In the genomic region with DNA sequence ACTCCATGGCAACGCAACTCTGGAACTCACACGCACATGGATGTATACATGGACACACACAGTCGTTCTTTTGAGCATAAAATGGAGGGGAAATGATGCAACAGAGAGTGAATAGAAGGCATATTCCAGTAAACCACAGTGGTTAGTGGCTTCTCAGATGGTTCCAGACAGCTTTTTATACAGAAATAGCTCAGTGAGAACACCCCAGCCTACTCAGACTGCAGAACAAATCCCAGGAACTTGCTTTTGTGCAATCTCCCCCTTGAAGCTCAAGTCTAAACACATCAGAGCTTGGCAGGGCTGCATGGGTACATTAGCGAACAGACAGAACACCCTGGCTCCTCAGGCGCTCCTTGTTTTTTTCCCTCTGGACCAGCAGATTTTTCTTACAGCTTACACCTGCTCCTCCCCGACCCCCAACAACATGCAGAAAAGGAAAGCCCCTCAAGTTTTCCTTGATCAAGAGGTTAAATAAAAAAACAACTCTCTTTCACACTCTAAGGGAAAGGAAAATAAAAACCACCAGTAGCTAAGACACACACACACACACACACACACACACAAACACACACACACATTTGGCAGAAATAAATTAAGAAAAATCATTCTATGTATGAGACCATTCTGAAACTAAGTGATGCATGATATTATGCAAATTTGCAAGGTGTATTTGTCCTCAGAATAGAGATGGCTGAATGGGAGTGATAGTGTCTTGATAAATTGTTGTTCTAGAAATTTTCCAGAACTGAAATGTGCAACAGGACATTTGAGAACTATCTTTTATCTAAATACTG, we compare ENCODE assay signal across 1 cellular context.
TF ChIP-seq lines count a peak whose summit lies in the region.

No MANE protein-coding gene starts in this region.

TF ChIP-seq in WTC11, 78 proteins besides CTCF, POLR2A, EP300 and RAD21 (continued from another document):
- TF ChIP-seq, protein P1, sequence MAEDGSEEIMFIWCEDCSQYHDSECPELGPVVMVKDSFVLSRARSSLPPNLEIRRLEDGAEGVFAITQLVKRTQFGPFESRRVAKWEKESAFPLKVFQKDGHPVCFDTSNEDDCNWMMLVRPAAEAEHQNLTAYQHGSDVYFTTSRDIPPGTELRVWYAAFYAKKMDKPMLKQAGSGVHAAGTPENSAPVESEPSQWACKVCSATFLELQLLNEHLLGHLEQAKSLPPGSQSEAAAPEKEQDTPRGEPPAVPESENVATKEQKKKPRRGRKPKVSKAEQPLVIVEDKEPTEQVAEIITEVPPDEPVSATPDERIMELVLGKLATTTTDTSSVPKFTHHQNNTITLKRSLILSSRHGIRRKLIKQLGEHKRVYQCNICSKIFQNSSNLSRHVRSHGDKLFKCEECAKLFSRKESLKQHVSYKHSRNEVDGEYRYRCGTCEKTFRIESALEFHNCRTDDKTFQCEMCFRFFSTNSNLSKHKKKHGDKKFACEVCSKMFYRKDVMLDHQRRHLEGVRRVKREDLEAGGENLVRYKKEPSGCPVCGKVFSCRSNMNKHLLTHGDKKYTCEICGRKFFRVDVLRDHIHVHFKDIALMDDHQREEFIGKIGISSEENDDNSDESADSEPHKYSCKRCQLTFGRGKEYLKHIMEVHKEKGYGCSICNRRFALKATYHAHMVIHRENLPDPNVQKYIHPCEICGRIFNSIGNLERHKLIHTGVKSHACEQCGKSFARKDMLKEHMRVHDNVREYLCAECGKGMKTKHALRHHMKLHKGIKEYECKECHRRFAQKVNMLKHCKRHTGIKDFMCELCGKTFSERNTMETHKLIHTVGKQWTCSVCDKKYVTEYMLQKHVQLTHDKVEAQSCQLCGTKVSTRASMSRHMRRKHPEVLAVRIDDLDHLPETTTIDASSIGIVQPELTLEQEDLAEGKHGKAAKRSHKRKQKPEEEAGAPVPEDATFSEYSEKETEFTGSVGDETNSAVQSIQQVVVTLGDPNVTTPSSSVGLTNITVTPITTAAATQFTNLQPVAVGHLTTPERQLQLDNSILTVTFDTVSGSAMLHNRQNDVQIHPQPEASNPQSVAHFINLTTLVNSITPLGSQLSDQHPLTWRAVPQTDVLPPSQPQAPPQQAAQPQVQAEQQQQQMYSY (CRISPR knock-in tag; IDR thresholded peaks at IDR 0.05), result no peak
- TF ChIP-seq ZNF121 (CRISPR knock-in tag; IDR thresholded peaks at IDR 0.05) (no peak), NFE2L1 (CRISPR knock-in tag; IDR thresholded peaks at IDR 0.05) (no peak), ZNF138 (CRISPR knock-in tag; conservative IDR thresholded peaks at IDR 0.05) (no peak)
- TF ChIP-seq, protein P2, sequence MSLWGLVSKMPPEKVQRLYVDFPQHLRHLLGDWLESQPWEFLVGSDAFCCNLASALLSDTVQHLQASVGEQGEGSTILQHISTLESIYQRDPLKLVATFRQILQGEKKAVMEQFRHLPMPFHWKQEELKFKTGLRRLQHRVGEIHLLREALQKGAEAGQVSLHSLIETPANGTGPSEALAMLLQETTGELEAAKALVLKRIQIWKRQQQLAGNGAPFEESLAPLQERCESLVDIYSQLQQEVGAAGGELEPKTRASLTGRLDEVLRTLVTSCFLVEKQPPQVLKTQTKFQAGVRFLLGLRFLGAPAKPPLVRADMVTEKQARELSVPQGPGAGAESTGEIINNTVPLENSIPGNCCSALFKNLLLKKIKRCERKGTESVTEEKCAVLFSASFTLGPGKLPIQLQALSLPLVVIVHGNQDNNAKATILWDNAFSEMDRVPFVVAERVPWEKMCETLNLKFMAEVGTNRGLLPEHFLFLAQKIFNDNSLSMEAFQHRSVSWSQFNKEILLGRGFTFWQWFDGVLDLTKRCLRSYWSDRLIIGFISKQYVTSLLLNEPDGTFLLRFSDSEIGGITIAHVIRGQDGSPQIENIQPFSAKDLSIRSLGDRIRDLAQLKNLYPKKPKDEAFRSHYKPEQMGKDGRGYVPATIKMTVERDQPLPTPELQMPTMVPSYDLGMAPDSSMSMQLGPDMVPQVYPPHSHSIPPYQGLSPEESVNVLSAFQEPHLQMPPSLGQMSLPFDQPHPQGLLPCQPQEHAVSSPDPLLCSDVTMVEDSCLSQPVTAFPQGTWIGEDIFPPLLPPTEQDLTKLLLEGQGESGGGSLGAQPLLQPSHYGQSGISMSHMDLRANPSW (CRISPR knock-in tag; conservative IDR thresholded peaks at IDR 0.05; ENCODE audit: low read depth), result no peak
- TF ChIP-seq, protein P3, sequence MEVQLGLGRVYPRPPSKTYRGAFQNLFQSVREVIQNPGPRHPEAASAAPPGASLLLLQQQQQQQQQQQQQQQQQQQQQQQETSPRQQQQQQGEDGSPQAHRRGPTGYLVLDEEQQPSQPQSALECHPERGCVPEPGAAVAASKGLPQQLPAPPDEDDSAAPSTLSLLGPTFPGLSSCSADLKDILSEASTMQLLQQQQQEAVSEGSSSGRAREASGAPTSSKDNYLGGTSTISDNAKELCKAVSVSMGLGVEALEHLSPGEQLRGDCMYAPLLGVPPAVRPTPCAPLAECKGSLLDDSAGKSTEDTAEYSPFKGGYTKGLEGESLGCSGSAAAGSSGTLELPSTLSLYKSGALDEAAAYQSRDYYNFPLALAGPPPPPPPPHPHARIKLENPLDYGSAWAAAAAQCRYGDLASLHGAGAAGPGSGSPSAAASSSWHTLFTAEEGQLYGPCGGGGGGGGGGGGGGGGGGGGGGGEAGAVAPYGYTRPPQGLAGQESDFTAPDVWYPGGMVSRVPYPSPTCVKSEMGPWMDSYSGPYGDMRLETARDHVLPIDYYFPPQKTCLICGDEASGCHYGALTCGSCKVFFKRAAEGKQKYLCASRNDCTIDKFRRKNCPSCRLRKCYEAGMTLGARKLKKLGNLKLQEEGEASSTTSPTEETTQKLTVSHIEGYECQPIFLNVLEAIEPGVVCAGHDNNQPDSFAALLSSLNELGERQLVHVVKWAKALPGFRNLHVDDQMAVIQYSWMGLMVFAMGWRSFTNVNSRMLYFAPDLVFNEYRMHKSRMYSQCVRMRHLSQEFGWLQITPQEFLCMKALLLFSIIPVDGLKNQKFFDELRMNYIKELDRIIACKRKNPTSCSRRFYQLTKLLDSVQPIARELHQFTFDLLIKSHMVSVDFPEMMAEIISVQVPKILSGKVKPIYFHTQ (CRISPR knock-in tag; IDR thresholded peaks at IDR 0.05), result no peak
